ENCODE assay signal across 8 cellular contexts in genomic region chr12:120235369-120236123, GRCh38. TPM values are rescaled to one million over a fixed set of nuclear protein-coding genes. Genes with fewer than 3 reads are reported as not detected.
DNase-seq lines count a peak whose midpoint lies in the region; ATAC-seq and TF ChIP-seq lines count a peak whose summit lies in the region.

No MANE protein-coding gene starts in this region.

- H3K9me3 ChIP-seq in AG04450 (ENCODE audit: control insufficient read depth, insufficient read depth, low read length) (no peaks in the 10 kb centered on the region), mucosa of stomach (ENCODE audit: control insufficient read depth, low read length) (no peaks in the 10 kb centered on the region)

- H3K4me3 ChIP-seq in AG04450 (ENCODE audit: low read depth, low read length) = 0 out of 2 replicates have a peak overlapping the region, but pooled peaks have one; percentile 27
- no peak overlapping the region for H3K4me3 ChIP-seq in mucosa of stomach (ENCODE audit: low read length)

- H3K4me1 ChIP-seq in mucosa of stomach (ENCODE audit: control insufficient read depth, insufficient read depth, low read length) = peaks cover 71% of the 10 kb centered on the region

- DNase-seq in AG04450 (ENCODE audit: low read depth, low spot score) = no peak
- no peak for DNase-seq in NCI-H2081 (lab: John Stamatoyannopoulos, UW)
- DNase-seq in hepatic stellate cell (ENCODE audit: low spot score) = no peak

- peak; percentile 51 for TF ChIP-seq CTCF in AG04450 (IDR thresholded peaks at IDR 0.05; ENCODE audit: low read depth, low read length)
- TF ChIP-seq CTCF in LNCAP (IDR thresholded peaks at IDR 0.05) = peak; percentile 14; the same call in 1 of the 2 replicates

- H3K9ac ChIP-seq in mucosa of stomach (ENCODE audit: low read length) = peak overlapping the region; percentile 11

- CTCF ChIA-PET in AG04450 (lab: Charles Lee) = interaction anchor here (0.8 to 7.1 kb wide), 11 partner anchors 8 to 116 kb away, joined by 3 to 58 read pairs (median 6); partner anchors contain the start of gene PXN

- POLR2A ChIA-PET in AG04450 (lab: Yijun Ruan, JAX) = interaction anchor here (0.6 to 5.1 kb wide), 8 partner anchors 22 to 116 kb away, joined by 4 to 37 read pairs (median 14); partner anchors contain the start of genes PXN, RNU4-1, RNU4-2 and RPLP0

- H3K27ac ChIP-seq in AG04450 (ENCODE audit: low read depth, low read length) = peak overlapping the region; percentile 96
- H3K27ac ChIP-seq in cingulate gyrus (ENCODE audit: low read depth, low read length) = peak overlapping the region; percentile 66

- H3K36me3 ChIP-seq in mucosa of stomach (ENCODE audit: control insufficient read depth, insufficient read depth, low read length) = no peaks in the 10 kb centered on the region

- ATAC-seq in GM19328 (IDR thresholded peaks at IDR 0.05; ENCODE audit: unreplicated experiment) = no peak
- no peak for ATAC-seq in HG03457 (IDR thresholded peaks at IDR 0.05; ENCODE audit: unreplicated experiment)

- H3K27me3 ChIP-seq in AG04450 (ENCODE audit: control insufficient read depth, insufficient read depth, low read length) (no peaks in the 10 kb centered on the region), mucosa of stomach (ENCODE audit: control insufficient read depth, insufficient read depth, low read length) (no peaks in the 10 kb centered on the region)

RNA-seq across cellular contexts. Expression of gene PXN, which starts 30.0 kb away (rescaled TPM):
- polyA plus RNA-seq in AG04450 (2011; rRNA removed) = 35.0 and 48.1 TPM in 2 replicates
- polyA minus RNA-seq in AG04450 (2011; rRNA and poly(A)+ RNA removed) = 37.7 and 60.7 TPM in 2 replicates

RNA-seq across cellular contexts. Expression of gene RPLP0, which starts 34.6 kb away (rescaled TPM):
- polyA plus RNA-seq in AG04450 (2011; rRNA removed) = 4,854 and 5,695 TPM in 2 replicates
- polyA minus RNA-seq in AG04450 (2011; rRNA and poly(A)+ RNA removed) = 2,992 and 3,454 TPM in 2 replicates

RNA-seq across cellular contexts. Expression of gene GCN1, which starts 41.0 kb away (rescaled TPM):
- polyA plus RNA-seq in AG04450 (2011; rRNA removed) = 44.5 and 50.4 TPM in 2 replicates
- 144 and 184 TPM in 2 replicates for polyA minus RNA-seq in AG04450 (2011; rRNA and poly(A)+ RNA removed)

RNA-seq across cellular contexts. Expression of gene RNU4-2, which starts 56.2 kb away (rescaled TPM):
- polyA plus RNA-seq in AG04450 (2011; rRNA removed) = under 0.01 TPM in 2 replicates
- polyA minus RNA-seq in AG04450 (2011; rRNA and poly(A)+ RNA removed) = under 0.01 TPM in 2 replicates

RNA-seq across cellular contexts. Expression of gene RNU4-1, which starts 57.5 kb away (rescaled TPM):
- under 0.01 TPM in 1 of 2 replicates, not detected in the other for polyA plus RNA-seq in AG04450 (2011; rRNA removed)
- under 0.01 TPM in 2 replicates for polyA minus RNA-seq in AG04450 (2011; rRNA and poly(A)+ RNA removed)
